ENCODE assay signal across 20 cellular contexts in the genomic region with DNA sequence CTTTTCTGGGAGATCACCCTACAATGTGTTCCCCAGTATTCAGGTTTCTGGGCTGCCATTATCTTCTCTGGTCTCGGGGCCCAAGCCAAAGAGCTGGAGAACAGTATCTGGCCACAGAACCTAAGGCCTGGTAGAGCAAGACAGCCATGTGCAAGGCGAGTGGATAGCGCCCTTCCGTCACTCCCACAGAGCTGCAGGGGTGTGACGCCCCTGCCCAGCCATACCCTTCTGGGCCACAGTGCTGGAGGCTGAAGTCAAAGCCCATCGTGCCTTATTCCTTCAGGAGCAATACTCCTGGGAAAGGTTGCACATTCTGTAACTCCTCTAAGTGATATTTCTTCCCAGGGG. TPM values are rescaled to one million over a fixed set of nuclear protein-coding genes. Genes with fewer than 3 reads are reported as not detected.
A peak's percentile ranks its signal among the peaks of the same experiment; 100 is the strongest.
DNase-seq lines count a peak whose midpoint lies in the region; ATAC-seq and TF ChIP-seq lines count a peak whose summit lies in the region.
"Had no signal": no experiment of that assay in that cellular context is flagged by ENCODE, and none has a peak within 500 bp of the region (broad histone marks: within the 10 kb centered on the region; RNA-seq: fewer than 3 reads in every experiment).

No MANE protein-coding gene starts in this region.

- H3K36me3 Mint-ChIP-seq in stimulated activated memory B cell treated with anti-CD40 and anti-IgM and Interleukin-4, amounts not matched to agents 10 μg/mL and 1 μg/mL and 100 μg/mL, for 72 hours = peaks cover 40% of the 10 kb centered on the region
- H3K36me3 Mint-ChIP-seq in Calu3 (ENCODE audit: insufficient read depth, unreplicated experiment) = no peaks in the 10 kb centered on the region
- H3K36me3 Mint-ChIP-seq: CD4-positive, CD25-positive, alpha-beta regulatory T cell; natural killer cell had no signal

- no peak for DNase-seq in activated CD8-positive, alpha-beta memory T cell treated with anti-CD3 and anti-CD28 coated beads, Interleukin-2, amount 50 U/mL, for 4 hours
- no peak for DNase-seq in Calu3
- DNase-seq: activated CD4-positive, alpha-beta T cell treated with anti-CD3 and anti-CD28 coated beads for 48 hours; activated T-cell treated with anti-CD3 and anti-CD28 coated beads, Interleukin-2, amount 50 U/mL, for 24 hours; effector memory CD8-positive, alpha-beta T cell; kidney; natural killer cell; NCI-H2081; NCI-H526; PC-3; stimulated activated naive CD4-positive, alpha-beta T cell; T-helper 9 cell; upper lobe of left lung had no signal

- TF ChIP-seq CTCF in Calu3 (IDR thresholded peaks at IDR 0.05; ENCODE audit: unreplicated experiment) = no peak

- H3K9me3 Mint-ChIP-seq in stimulated activated memory B cell treated with anti-CD40 and anti-IgM and Interleukin-4, amounts not matched to agents 10 μg/mL and 1 μg/mL and 100 μg/mL, for 72 hours = no peaks in the 10 kb centered on the region
- H3K9me3 Mint-ChIP-seq in Calu3 (ENCODE audit: low read depth, unreplicated experiment) = no peaks in the 10 kb centered on the region
- H3K9me3 Mint-ChIP-seq: activated T-cell treated with anti-CD3 and anti-CD28 coated beads, Interleukin-2, amount 50 U/mL, for 24 hours; CD4-positive, CD25-positive, alpha-beta regulatory T cell; effector memory CD8-positive, alpha-beta T cell; natural killer cell had no signal

- CTCF ChIA-PET in Calu3 (lab: Charles Lee) = no interaction called here

- H3K27ac Mint-ChIP-seq in stimulated activated memory B cell treated with anti-CD40 and anti-IgM and Interleukin-4, amounts not matched to agents 10 μg/mL and 1 μg/mL and 100 μg/mL, for 72 hours = peak overlapping the region; percentile 88
- no peak overlapping the region for H3K27ac Mint-ChIP-seq in Calu3 (ENCODE audit: unreplicated experiment)
- H3K27ac Mint-ChIP-seq: activated T-cell treated with anti-CD3 and anti-CD28 coated beads, Interleukin-2, amount 50 U/mL, for 24 hours; CD4-positive, CD25-positive, alpha-beta regulatory T cell; effector memory CD8-positive, alpha-beta T cell; natural killer cell had no signal

- peaks cover 100% of the 10 kb centered on the region for H3K4me1 Mint-ChIP-seq in stimulated activated memory B cell treated with anti-CD40 and anti-IgM and Interleukin-4, amounts not matched to agents 10 μg/mL and 1 μg/mL and 100 μg/mL, for 72 hours
- H3K4me1 Mint-ChIP-seq in Calu3 (ENCODE audit: low read depth, unreplicated experiment) = no peaks in the 10 kb centered on the region
- H3K4me1 Mint-ChIP-seq: CD4-positive, CD25-positive, alpha-beta regulatory T cell; natural killer cell had no signal

- intact Hi-C loops in Calu3 (cut with micrococcal nuclease; ENCODE audit: unreplicated experiment) = loop anchor here (5.0 kb wide), 2 partner anchors 53 to 277 kb away; partner anchors contain the start of gene BCL11A

- ATAC-seq in GM19043 (IDR thresholded peaks at IDR 0.05; ENCODE audit: low read depth, unreplicated experiment) (peak; percentile 32), HG02642 (IDR thresholded peaks at IDR 0.05; ENCODE audit: poor library complexity, unreplicated experiment) (peak; percentile 45), HG03442 (IDR thresholded peaks at IDR 0.05; ENCODE audit: unreplicated experiment) (peak; percentile 21), HG03139 (IDR thresholded peaks at IDR 0.05; ENCODE audit: unreplicated experiment) (no peak)
- ATAC-seq in stimulated activated memory B cell treated with anti-CD40 and anti-IgM and Interleukin-4, amounts not matched to agents 10 μg/mL and 1 μg/mL and 100 μg/mL, for 72 hours = peak; percentile 76
- ATAC-seq: effector memory CD8-positive, alpha-beta T cell; HCT116; PC-3 had no signal

- no TSS peak for BruUV-seq in Calu3 (replicated peaks; lab: Mats Ljungman, UMichigan)

- peak overlapping the region; percentile 65 for H3K4me3 Mint-ChIP-seq in stimulated activated memory B cell treated with anti-CD40 and anti-IgM and Interleukin-4, amounts not matched to agents 10 μg/mL and 1 μg/mL and 100 μg/mL, for 72 hours
- no peak overlapping the region for H3K4me3 Mint-ChIP-seq in Calu3 (ENCODE audit: low read depth, unreplicated experiment)
- H3K4me3 Mint-ChIP-seq: activated T-cell treated with anti-CD3 and anti-CD28 coated beads, Interleukin-2, amount 50 U/mL, for 24 hours; CD4-positive, CD25-positive, alpha-beta regulatory T cell; effector memory CD8-positive, alpha-beta T cell; natural killer cell had no signal

- no peaks in the 10 kb centered on the region for H3K27me3 Mint-ChIP-seq in stimulated activated memory B cell treated with anti-CD40 and anti-IgM and Interleukin-4, amounts not matched to agents 10 μg/mL and 1 μg/mL and 100 μg/mL, for 72 hours
- H3K27me3 Mint-ChIP-seq in Calu3 (ENCODE audit: unreplicated experiment) = peaks cover 8% of the 10 kb centered on the region
- H3K27me3 Mint-ChIP-seq: activated T-cell treated with anti-CD3 and anti-CD28 coated beads, Interleukin-2, amount 50 U/mL, for 24 hours; CD4-positive, CD25-positive, alpha-beta regulatory T cell had no signal

RNA-seq across cellular contexts. Expression of gene BCL11A, which starts 54.4 kb away (rescaled TPM):
- 8.1 and 8.5 TPM in 2 replicates for total RNA-seq in Calu3 (2022)
